10 cellular contexts compared by ENCODE assay signal in genomic region chr10:25011591-25011990, GRCh38. TPM values are rescaled to one million over a fixed set of nuclear protein-coding genes. Genes with fewer than 3 reads are reported as not detected.
"Had no signal": no experiment of that assay in that cellular context is flagged by ENCODE, and none has a peak within 500 bp of the region (broad histone marks: within the 10 kb centered on the region; RNA-seq: fewer than 3 reads in every experiment).

No MANE protein-coding gene starts in this region.

RNA-seq across cellular contexts. Expression of gene ENKUR, which starts 4.4 kb away (rescaled TPM):
- total RNA-seq: activated B cell treated with CpG ODN at 0.5 μM for 24 hours; activated CD4-positive, alpha-beta memory T cell treated with anti-CD3 and anti-CD28 coated beads for 36 hours; activated CD4-positive, alpha-beta memory T cell treated with anti-CD3 and anti-CD28 coated beads, Interleukin-2, amount 10 ng/mL, durations not matched to agents 7 days and 5 days; activated CD4-positive, alpha-beta T cell treated with anti-CD3 and anti-CD28 coated beads, Interleukin-2, amount 10 ng/mL, durations not matched to agents 24 days and 14 days; activated CD4-positive, alpha-beta T cell treated with anti-CD3 and anti-CD28 coated beads, Interleukin-2, amount 10 ng/mL, durations not matched to agents 7 days and 5 days; activated CD8-positive, alpha-beta memory T cell treated with anti-CD3 and anti-CD28 coated beads, Interleukin-2, amount 10 ng/mL, durations not matched to agents 7 days and 5 days; activated CD8-positive, alpha-beta T cell treated with anti-CD3 and anti-CD28 coated beads for 36 hours; activated CD8-positive, alpha-beta T cell treated with anti-CD3 and anti-CD28 coated beads, Interleukin-2, amount 10 ng/mL, durations not matched to agents 7 days and 5 days; T-helper 2 cell treated with Interferon-gamma antibody and Interleukin-4, amounts not matched to agents 100 ng/mL and 5 ng/mL, for 36 hours; WTC11 had no signal

RNA-seq across cellular contexts. Expression of gene PRTFDC1, which starts 59.2 kb away (rescaled TPM):
- total RNA-seq: activated B cell treated with CpG ODN at 0.5 μM for 24 hours had no signal
